In the genomic region with DNA sequence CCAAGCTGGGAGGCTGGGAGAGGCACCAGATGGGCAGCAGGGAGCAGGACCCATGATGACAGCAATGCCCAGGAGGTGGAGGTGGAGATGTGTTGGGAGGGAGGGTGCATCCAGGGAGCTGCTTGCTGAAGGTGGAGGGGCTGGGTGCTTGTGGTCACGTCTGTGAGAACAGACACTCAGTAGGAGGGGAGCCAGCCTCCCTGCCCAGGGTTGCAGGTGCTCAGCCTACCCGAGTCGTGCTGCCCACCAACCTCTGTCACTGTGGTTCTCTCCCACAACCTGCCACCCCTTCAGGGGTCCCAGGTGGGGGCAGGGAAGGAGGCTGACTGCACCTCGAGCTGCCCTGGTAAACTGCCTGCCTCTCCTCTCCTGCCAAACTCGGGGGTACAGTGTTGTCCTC, we compare ENCODE assay signal across 35 cellular contexts. TPM values are rescaled to one million over a fixed set of nuclear protein-coding genes. Genes with fewer than 3 reads are reported as not detected.
DNase-seq lines count a peak whose midpoint lies in the region; ATAC-seq and TF ChIP-seq lines count a peak whose summit lies in the region.
"Had no signal": no experiment of that assay in that cellular context is flagged by ENCODE, and none has a peak within 500 bp of the region (broad histone marks: within the 10 kb centered on the region; RNA-seq: fewer than 3 reads in every experiment).

No MANE protein-coding gene starts in this region.

- TF ChIP-seq CTCF in DND-41 (IDR thresholded peaks at IDR 0.05; ENCODE audit: borderline replicate concordance, extremely low read depth, low read length, poor library complexity, severe bottlenecking), result no peak
- no peak for TF ChIP-seq CTCF in RWPE2 (IDR thresholded peaks at IDR 0.05; ENCODE audit: poor library complexity, severe bottlenecking)
- TF ChIP-seq CTCF in neural crest cell (conservative IDR thresholded peaks at IDR 0.05), result no peak
- no peak for TF ChIP-seq CTCF in gastroesophageal sphincter (IDR thresholded peaks at IDR 0.05)

- H3K4me2 ChIP-seq in DND-41 (ENCODE audit: insufficient read depth, low read length), result no peak overlapping the region
- H3K4me2 ChIP-seq: KMS-11, SK-N-SH had no signal

- DNase-seq in DND-41, result peak; percentile 55
- peak; percentile 45 for DNase-seq in RWPE2 (ENCODE audit: low spot score)
- DNase-seq in epithelial cell of prostate (ENCODE audit: low read depth, low spot score), result no peak
- no peak for DNase-seq in neural crest cell (ENCODE audit: low read depth, low spot score)
- DNase-seq in activated CD8-positive, alpha-beta memory T cell treated with anti-CD3 and anti-CD28 coated beads, Interleukin-2, amount 50 U/mL, for 48 hours, result no peak
- DNase-seq in NCI-H1436 treated with DMSO at 0.1 percent for 48 hours (lab: John Stamatoyannopoulos, UW), result no peak
- no peak for DNase-seq in A172 (ENCODE audit: low spot score)
- DNase-seq: activated CD4-positive, alpha-beta T cell treated with anti-CD3 and anti-CD28 coated beads for 1 hour; activated CD8-positive, alpha-beta T cell treated with anti-CD3 and anti-CD28 coated beads for 36 hours; activated T-cell treated with anti-CD3 and anti-CD28 coated beads for 4 hours; CD8-positive, alpha-beta T cell; effector memory CD8-positive, alpha-beta T cell; EL; erythroblast; head of caudate nucleus; kidney; NCI-H1417; NCI-H2081; NCI-H526; OCI-M1; pancreas; SK-N-SH; stimulated activated CD4-positive, alpha-beta T cell treated with anti-CD3 and anti-CD28 coated beads, Interleukin-1b, Interleukin-23, amount 100 ng/mL, for 48 hours; stimulated activated naive CD8-positive, alpha-beta T cell treated with anti-CD3 and anti-CD28 coated beads, Interleukin-15, Interleukin-2, amounts not matched to agents 100 U/mL and 50 U/mL, for 24 hours; T-helper 17 cell; testis; uterus had no signal

- H3K9me3 Mint-ChIP-seq in neural crest cell, result no peaks in the 10 kb centered on the region
- H3K9me3 Mint-ChIP-seq: activated CD8-positive, alpha-beta T cell treated with anti-CD3 and anti-CD28 coated beads for 36 hours; CD8-positive, alpha-beta T cell; effector memory CD8-positive, alpha-beta T cell; natural killer cell treated with Interleukin-12 subunit alpha and Interleukin-12 subunit beta and Interleukin-15 and Interleukin-18, amount 100 ng/mL, for 72 hours had no signal

- H3K4me1 Mint-ChIP-seq in neural crest cell, result peaks cover 17% of the 10 kb centered on the region

- no peaks in the 10 kb centered on the region for H3K27me3 ChIP-seq in DND-41 (ENCODE audit: insufficient read depth, low read length, poor library complexity)
- H3K27me3 ChIP-seq in RWPE2 (ENCODE audit: insufficient read depth, poor library complexity, severe bottlenecking), result no peaks in the 10 kb centered on the region
- H3K27me3 ChIP-seq in gastroesophageal sphincter, result no peaks in the 10 kb centered on the region
- H3K27me3 ChIP-seq: pancreas, right atrium auricular region, testis, uterus had no signal

- peaks cover 25% of the 10 kb centered on the region for H3K4me1 ChIP-seq in DND-41 (ENCODE audit: insufficient read depth, low read length)
- peaks cover 38% of the 10 kb centered on the region for H3K4me1 ChIP-seq in RWPE2 (ENCODE audit: insufficient read depth, poor library complexity, severe bottlenecking)
- H3K4me1 ChIP-seq in gastroesophageal sphincter, result peaks cover 0 to 15% (median 7%) of the 10 kb centered on the region in 3 donors
- H3K4me1 ChIP-seq: uterus had no signal

- H3K36me3 ChIP-seq in DND-41 (ENCODE audit: insufficient read depth, low read length) (peaks cover 13% of the 10 kb centered on the region), RWPE2 (ENCODE audit: low read depth) (peaks cover 25% of the 10 kb centered on the region), gastroesophageal sphincter (peaks cover 0 to 34% of the 10 kb centered on the region in 2 donors)
- H3K36me3 ChIP-seq: pancreas, uterus had no signal

- H3K36me3 Mint-ChIP-seq in neural crest cell (ENCODE audit: low read depth), result peaks cover 3% of the 10 kb centered on the region
- H3K36me3 Mint-ChIP-seq: natural killer cell treated with Interleukin-12 subunit alpha and Interleukin-12 subunit beta and Interleukin-15 and Interleukin-18, amount 100 ng/mL, for 72 hours had no signal

- no peak overlapping the region for H2AFZ ChIP-seq in DND-41 (ENCODE audit: low read depth, low read length)

- peaks cover 12% of the 10 kb centered on the region for H3K79me2 ChIP-seq in DND-41 (ENCODE audit: insufficient read depth, low read length)

- H3K27me3 Mint-ChIP-seq in neural crest cell (ENCODE audit: low read depth), result no peaks in the 10 kb centered on the region
- H3K27me3 Mint-ChIP-seq: activated CD8-positive, alpha-beta T cell treated with anti-CD3 and anti-CD28 coated beads for 36 hours; activated naive CD8-positive, alpha-beta T cell; effector memory CD8-positive, alpha-beta T cell; natural killer cell treated with Interleukin-12 subunit alpha and Interleukin-12 subunit beta and Interleukin-15 and Interleukin-18, amount 100 ng/mL, for 72 hours; T-helper 17 cell had no signal

- H3K27ac ChIP-seq in DND-41 (ENCODE audit: low read length) (no peak overlapping the region), RWPE2 (ENCODE audit: poor library complexity, severe bottlenecking) (peak overlapping the region; percentile 95), epithelial cell of prostate (peak overlapping the region; percentile 98), gastroesophageal sphincter (no peak overlapping the region)
- H3K27ac ChIP-seq: coronary artery, KMS-11, pancreas, right atrium auricular region, testis, uterus had no signal

- H3K9me3 ChIP-seq in DND-41 (ENCODE audit: insufficient read depth, low read length, severe bottlenecking), result no peaks in the 10 kb centered on the region
- H3K9me3 ChIP-seq in RWPE2 (ENCODE audit: severe bottlenecking), result no peaks in the 10 kb centered on the region
- no peaks in the 10 kb centered on the region for H3K9me3 ChIP-seq in gastroesophageal sphincter
- H3K9me3 ChIP-seq: pancreas, right atrium auricular region, SK-N-SH, testis, uterus had no signal

- no CpG with 5 or more reads among the region's 5 CpGs for WGBS in gastroesophageal sphincter (ENCODE audit: low coverage in 1 of 2), 2 donors

- no peak for TF ChIP-seq POLR2A in gastroesophageal sphincter (IDR thresholded peaks at IDR 0.05)

- peak overlapping the region; percentile 73 for H3K4me3 Mint-ChIP-seq in neural crest cell
- H3K4me3 Mint-ChIP-seq: activated CD8-positive, alpha-beta T cell treated with anti-CD3 and anti-CD28 coated beads for 36 hours; activated naive CD8-positive, alpha-beta T cell; CD8-positive, alpha-beta T cell; effector memory CD8-positive, alpha-beta T cell; natural killer cell treated with Interleukin-12 subunit alpha and Interleukin-12 subunit beta and Interleukin-15 and Interleukin-18, amount 100 ng/mL, for 72 hours; T-helper 17 cell had no signal

- no peak overlapping the region for H3K9ac ChIP-seq in DND-41 (ENCODE audit: low read depth, low read length)
- H3K9ac ChIP-seq: KMS-11, SK-N-SH had no signal

- H4K20me1 ChIP-seq in DND-41 (ENCODE audit: insufficient read depth, low read length), result peaks cover 11% of the 10 kb centered on the region

- TF ChIP-seq EP300 in gastroesophageal sphincter (IDR thresholded peaks at IDR 0.05), result no peak

- H3K27ac Mint-ChIP-seq in neural crest cell (ENCODE audit: unreplicated experiment), result no peak overlapping the region
- H3K27ac Mint-ChIP-seq: activated CD8-positive, alpha-beta T cell treated with anti-CD3 and anti-CD28 coated beads for 36 hours; activated naive CD8-positive, alpha-beta T cell; CD8-positive, alpha-beta T cell; effector memory CD8-positive, alpha-beta T cell; natural killer cell treated with Interleukin-12 subunit alpha and Interleukin-12 subunit beta and Interleukin-15 and Interleukin-18, amount 100 ng/mL, for 72 hours had no signal

- ATAC-seq in DND-41 (ENCODE audit: insufficient read depth, low read depth) (peak; percentile 73), RWPE2 (ENCODE audit: low read depth) (no peak), gastroesophageal sphincter (no peak)
- ATAC-seq: activated CD8-positive, alpha-beta T cell treated with anti-CD3 and anti-CD28 coated beads for 36 hours; CD8-positive, alpha-beta T cell; effector memory CD8-positive, alpha-beta T cell; natural killer cell treated with Interleukin-12 subunit alpha and Interleukin-12 subunit beta and Interleukin-15 and Interleukin-18, amount 100 ng/mL, for 72 hours; pancreas; stimulated activated naive CD8-positive, alpha-beta T cell treated with anti-CD3 and anti-CD28 coated beads, Interleukin-15, Interleukin-2, amounts not matched to agents 100 U/mL and 50 U/mL, for 24 hours; T-helper 17 cell had no signal

- no peak overlapping the region for H3K4me3 ChIP-seq in DND-41 (ENCODE audit: low read depth in 1 of 2, low read length in 2 of 2)
- no peak overlapping the region for H3K4me3 ChIP-seq in RWPE2 (ENCODE audit: severe bottlenecking)
- H3K4me3 ChIP-seq in gastroesophageal sphincter, result no peak overlapping the region
- H3K4me3 ChIP-seq: coronary artery, pancreas, right atrium auricular region, testis, uterus had no signal

RNA-seq across cellular contexts. Expression of gene PRDX5, which starts 5.5 kb away (rescaled TPM):
- total RNA-seq in neural crest cell, result 148 and 168 TPM in 2 replicates
- total RNA-seq in gastroesophageal sphincter, result 100 to 1,000 TPM; 179 to 260 (median 181) TPM
- 300 and 344 TPM in 2 replicates for total RNA-seq in A172 (2014; rRNA removed; shearing (Covaris generic))

RNA-seq across cellular contexts. Expression of gene TRMT112, which starts 6.0 kb away (rescaled TPM):
- total RNA-seq in neural crest cell, result 201 and 207 TPM in 2 replicates
- 100 to 1,000 TPM; 180 to 267 (median 218) TPM for total RNA-seq in gastroesophageal sphincter
- 454 and 683 TPM in 2 replicates for total RNA-seq in A172 (2014; rRNA removed; shearing (Covaris generic))

RNA-seq across cellular contexts. Expression of gene CCDC88B, which starts 16.6 kb away (rescaled TPM):
- total RNA-seq in neural crest cell (0.91 and 1.1 TPM in 2 replicates), gastroesophageal sphincter (1 to 10 TPM; 7.6 to 9.4 (median 8.5) TPM)
- total RNA-seq in A172 (2014; rRNA removed; shearing (Covaris generic)), result 6.6 and 6.9 TPM in 2 replicates

RNA-seq across cellular contexts. Expression of gene ESRRA, which starts 18.0 kb away (rescaled TPM):
- total RNA-seq in neural crest cell, result 33.8 and 34.7 TPM in 2 replicates
- total RNA-seq in gastroesophageal sphincter, result 10 to 100 TPM; 39.8 to 77.1 (median 71.2) TPM
- 30.4 and 46.6 TPM in 2 replicates for total RNA-seq in A172 (2014; rRNA removed; shearing (Covaris generic))

RNA-seq across cellular contexts. Expression of gene CATSPERZ, which starts 23.2 kb away (rescaled TPM):
- total RNA-seq in neural crest cell (not detected in 2 replicates), gastroesophageal sphincter (not detected)
- total RNA-seq in A172 (2014; rRNA removed; shearing (Covaris generic)), result not detected in 2 replicates
- total RNA-seq: CD8-positive, alpha-beta T cell; fibroblast of villous mesenchyme; H4; kidney; natural killer cell treated with Interleukin-12 subunit alpha and Interleukin-12 subunit beta and Interleukin-15 and Interleukin-18, amount 100 ng/mL, for 72 hours; right atrium auricular region; T-helper 17 cell; uterus had no signal

Comparison
In these comparisons a context has a peak if more than half of its experiments do, and no peak if none do; other contexts are left out.
1. DNase-seq: peak in DND-41 (single experiment) and RWPE2 (single experiment); none in epithelial cell of prostate (single experiment), neural crest cell (single experiment), activated CD8-positive, alpha-beta memory T cell treated with anti-CD3 and anti-CD28 coated beads, Interleukin-2, amount 50 U/mL, for 48 hours (single experiment), NCI-H1436 treated with DMSO at 0.1 percent for 48 hours (single experiment) and A172 (single experiment).
2. H3K27ac ChIP-seq: peak in RWPE2 (single experiment) and epithelial cell of prostate (single experiment); none in DND-41 (single experiment) and gastroesophageal sphincter (0 of 4).